In the genomic region with DNA sequence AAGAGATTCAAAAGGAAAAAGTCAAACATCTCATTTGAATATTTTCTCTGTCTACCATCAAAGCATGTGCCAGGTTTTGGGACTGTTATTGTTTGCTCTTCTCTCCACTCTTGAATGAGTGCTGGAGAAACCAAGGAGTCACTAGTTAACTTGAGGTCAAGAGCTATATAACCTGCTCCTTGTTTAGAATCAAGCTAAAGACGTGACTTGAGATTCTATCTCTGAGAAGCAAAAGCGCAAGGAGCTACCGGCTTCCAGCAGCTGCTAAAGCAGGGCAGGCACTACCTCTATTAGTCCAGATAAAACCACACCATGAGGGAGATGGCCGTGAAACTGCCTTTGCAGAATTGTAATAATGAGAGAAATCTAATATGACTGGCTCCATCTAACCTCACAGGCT, we compare ENCODE assay signal across 12 cellular contexts. TPM values are rescaled to one million over a fixed set of nuclear protein-coding genes. Genes with fewer than 3 reads are reported as not detected.
DNase-seq lines count a peak whose midpoint lies in the region; ATAC-seq lines count a peak whose summit lies in the region.
"Had no signal": no experiment of that assay in that cellular context is flagged by ENCODE, and none has a peak within 500 bp of the region (broad histone marks: within the 10 kb centered on the region; RNA-seq: fewer than 3 reads in every experiment).

No MANE protein-coding gene starts in this region.

- H3K4me3 Mint-ChIP-seq in activated naive CD4-positive, alpha-beta T cell treated with anti-CD3 and anti-CD28 coated beads, Interleukin-2, amount 10 ng/mL, durations not matched to agents 7 days and 5 days: peak overlapping the region; percentile 81
- peak overlapping the region; percentile 90 to 95 (median 90) for H3K4me3 Mint-ChIP-seq in T-cell
- peak overlapping the region; percentile 89 for H3K4me3 Mint-ChIP-seq in activated naive CD8-positive, alpha-beta T cell treated with anti-CD3 and anti-CD28 coated beads, Interleukin-2, amount 50 U/mL, for 24 hours
- peak overlapping the region; percentile 80 for H3K4me3 Mint-ChIP-seq in stimulated activated effector memory CD8-positive, alpha-beta T cell treated with anti-CD3 and anti-CD28 coated beads, Interleukin-12 subunit alpha, Interleukin-12 subunit beta, amount 100 ng/mL, for 72 hours

- CTCF ChIA-PET in activated naive CD4-positive, alpha-beta T cell treated with anti-CD3 and anti-CD28 coated beads, Interleukin-2, amount 10 ng/mL, durations not matched to agents 7 days and 5 days (lab: Charles Lee): interaction anchor here (1.3 to 5.1 kb wide), 4 partner anchors 17 to 53 kb away, joined by 3 to 30 read pairs (median 4); no protein-coding TSS in a partner anchor
- CTCF ChIA-PET in T-cell (lab: Charles Lee): interaction anchor here in 1 of 2 donors (0.6 to 1.3 kb wide), 5 partner anchors 9 to 1120 kb away, joined by 3 to 4 read pairs (median 3); a partner anchor contains a TSS

- intact Hi-C loops in head of caudate nucleus (cut with DNase I): no loop called here

- H3K27ac Mint-ChIP-seq in activated naive CD4-positive, alpha-beta T cell treated with anti-CD3 and anti-CD28 coated beads, Interleukin-2, amount 10 ng/mL, durations not matched to agents 7 days and 5 days: peak overlapping the region; percentile 98
- H3K27ac Mint-ChIP-seq in T-cell: peak overlapping the region; percentile 99 to 100
- H3K27ac Mint-ChIP-seq in activated naive CD8-positive, alpha-beta T cell treated with anti-CD3 and anti-CD28 coated beads, Interleukin-2, amount 50 U/mL, for 24 hours: peak overlapping the region; percentile 72
- peak overlapping the region; percentile 93 for H3K27ac Mint-ChIP-seq in stimulated activated effector memory CD8-positive, alpha-beta T cell treated with anti-CD3 and anti-CD28 coated beads, Interleukin-12 subunit alpha, Interleukin-12 subunit beta, amount 100 ng/mL, for 72 hours

- no peak for DNase-seq in activated naive CD4-positive, alpha-beta T cell treated with anti-CD3 and anti-CD28 coated beads, Interleukin-2, amount 10 ng/mL, durations not matched to agents 7 days and 5 days
- no peak for DNase-seq in activated naive CD4-positive, alpha-beta T cell (lab: John Stamatoyannopoulos, UW)
- DNase-seq in T-cell (no peak), NCI-H524 treated with DMSO at 0.1 percent for 48 hours (lab: John Stamatoyannopoulos, UW) (no peak), head of caudate nucleus (no peak)
- DNase-seq in activated naive CD8-positive, alpha-beta T cell treated with anti-CD3 and anti-CD28 coated beads, Interleukin-2, amount 50 U/mL, for 24 hours: no peak
- DNase-seq in stimulated activated effector memory CD8-positive, alpha-beta T cell treated with anti-CD3 and anti-CD28 coated beads, Interleukin-12 subunit alpha, Interleukin-12 subunit beta, amount 100 ng/mL, for 72 hours (ENCODE audit: low spot score in 2 of 2): no peak
- DNase-seq: left ventricle myocardium inferior, NCI-H1694, right cardiac atrium had no signal

- no peak for ATAC-seq in T-cell (replicated peaks in 1 of 4)
- ATAC-seq in activated naive CD8-positive, alpha-beta T cell treated with anti-CD3 and anti-CD28 coated beads, Interleukin-2, amount 50 U/mL, for 24 hours: no peak
- no peak for ATAC-seq in stimulated activated effector memory CD8-positive, alpha-beta T cell treated with anti-CD3 and anti-CD28 coated beads, Interleukin-12 subunit alpha, Interleukin-12 subunit beta, amount 100 ng/mL, for 72 hours
- ATAC-seq in GM19328 (IDR thresholded peaks at IDR 0.05; ENCODE audit: unreplicated experiment): no peak
- ATAC-seq: right cardiac atrium had no signal

- H3K27me3 Mint-ChIP-seq in activated naive CD4-positive, alpha-beta T cell treated with anti-CD3 and anti-CD28 coated beads, Interleukin-2, amount 10 ng/mL, durations not matched to agents 7 days and 5 days: no peaks in the 10 kb centered on the region
- no peaks in the 10 kb centered on the region for H3K27me3 Mint-ChIP-seq in T-cell
- no peaks in the 10 kb centered on the region for H3K27me3 Mint-ChIP-seq in activated naive CD8-positive, alpha-beta T cell treated with anti-CD3 and anti-CD28 coated beads, Interleukin-2, amount 50 U/mL, for 24 hours
- H3K27me3 Mint-ChIP-seq: IgD-negative memory B cell had no signal

- H3K9me3 Mint-ChIP-seq in activated naive CD4-positive, alpha-beta T cell treated with anti-CD3 and anti-CD28 coated beads, Interleukin-2, amount 10 ng/mL, durations not matched to agents 7 days and 5 days: peaks cover 33% of the 10 kb centered on the region
- peaks cover 10 to 18% (median 11%) of the 10 kb centered on the region in 3 donors for H3K9me3 Mint-ChIP-seq in T-cell
- H3K9me3 Mint-ChIP-seq in activated naive CD8-positive, alpha-beta T cell treated with anti-CD3 and anti-CD28 coated beads, Interleukin-2, amount 50 U/mL, for 24 hours: peaks cover 20% of the 10 kb centered on the region
- H3K9me3 Mint-ChIP-seq in stimulated activated effector memory CD8-positive, alpha-beta T cell treated with anti-CD3 and anti-CD28 coated beads, Interleukin-12 subunit alpha, Interleukin-12 subunit beta, amount 100 ng/mL, for 72 hours: peaks cover 9% of the 10 kb centered on the region

- peaks cover 75% of the 10 kb centered on the region for H3K4me1 Mint-ChIP-seq in activated naive CD4-positive, alpha-beta T cell treated with anti-CD3 and anti-CD28 coated beads, Interleukin-2, amount 10 ng/mL, durations not matched to agents 7 days and 5 days
- peaks cover 84 to 94% (median 93%) of the 10 kb centered on the region in 3 donors for H3K4me1 Mint-ChIP-seq in T-cell
- H3K4me1 Mint-ChIP-seq in activated naive CD8-positive, alpha-beta T cell treated with anti-CD3 and anti-CD28 coated beads, Interleukin-2, amount 50 U/mL, for 24 hours: peaks cover 80% of the 10 kb centered on the region
- peaks cover 56% of the 10 kb centered on the region for H3K4me1 Mint-ChIP-seq in stimulated activated effector memory CD8-positive, alpha-beta T cell treated with anti-CD3 and anti-CD28 coated beads, Interleukin-12 subunit alpha, Interleukin-12 subunit beta, amount 100 ng/mL, for 72 hours

- H3K36me3 Mint-ChIP-seq in activated naive CD4-positive, alpha-beta T cell treated with anti-CD3 and anti-CD28 coated beads, Interleukin-2, amount 10 ng/mL, durations not matched to agents 7 days and 5 days: peaks cover 83% of the 10 kb centered on the region
- peaks cover 64% of the 10 kb centered on the region for H3K36me3 Mint-ChIP-seq in T-cell
- peaks cover 69% of the 10 kb centered on the region for H3K36me3 Mint-ChIP-seq in activated naive CD8-positive, alpha-beta T cell treated with anti-CD3 and anti-CD28 coated beads, Interleukin-2, amount 50 U/mL, for 24 hours (ENCODE audit: low read depth)
- H3K36me3 Mint-ChIP-seq in stimulated activated effector memory CD8-positive, alpha-beta T cell treated with anti-CD3 and anti-CD28 coated beads, Interleukin-12 subunit alpha, Interleukin-12 subunit beta, amount 100 ng/mL, for 72 hours: peaks cover 50% of the 10 kb centered on the region

- POLR2A ChIA-PET in T-cell (lab: Charles Lee): no interaction called here

RNA-seq across cellular contexts. Expression of a gene that starts 36.0 kb away (rescaled TPM):
- total RNA-seq in T-cell: 100 to 1,000 TPM in 4 of 5 donors, 10 to 100 TPM in 1; 90.8 to 167 (median 145) TPM
